1 cellular context compared by ENCODE assay signal in the genomic region with DNA sequence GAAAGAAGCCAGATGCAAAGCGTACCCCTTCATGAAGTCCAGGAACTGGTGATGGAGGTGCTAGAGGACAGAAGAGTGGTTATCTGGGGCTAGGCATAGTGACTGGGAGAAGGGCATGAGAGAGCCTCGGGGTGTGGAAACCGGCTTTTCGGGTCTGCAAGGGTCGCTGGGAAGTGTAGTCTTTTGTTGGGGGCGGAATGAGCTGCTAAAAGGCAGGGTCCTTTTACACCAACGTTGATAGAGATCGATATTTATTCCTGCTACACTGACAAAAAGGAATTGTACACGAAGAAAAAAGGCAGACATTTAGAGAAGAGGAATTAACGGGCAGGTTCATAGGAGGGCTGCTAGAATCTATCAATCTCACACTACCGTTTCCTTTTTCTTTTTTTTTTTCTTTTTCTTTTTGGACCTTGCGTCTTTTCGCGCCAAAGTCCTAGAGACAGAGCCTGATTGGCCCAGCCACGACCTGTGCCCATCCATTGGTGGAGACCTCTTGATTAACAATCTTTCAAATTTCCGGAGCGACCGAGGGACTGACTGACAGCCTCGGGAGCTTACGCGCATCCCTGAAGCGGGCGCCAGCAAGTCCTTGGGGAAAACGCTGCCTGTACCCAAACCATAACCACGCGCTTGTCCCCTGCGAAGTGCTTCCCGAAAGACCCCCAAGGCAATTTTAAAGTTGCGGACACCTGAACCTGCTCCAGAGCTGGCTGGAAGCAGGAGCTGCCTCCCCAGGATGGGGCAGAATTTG.
A peak's percentile ranks its signal among the peaks of the same experiment; 100 is the strongest.
TF ChIP-seq lines count a peak whose summit lies in the region.

No MANE protein-coding gene starts in this region.

TF ChIP-seq in K562, 482 proteins besides CTCF, POLR2A, EP300 and RAD21 (continued from another document):
- TF ChIP-seq, protein P1, sequence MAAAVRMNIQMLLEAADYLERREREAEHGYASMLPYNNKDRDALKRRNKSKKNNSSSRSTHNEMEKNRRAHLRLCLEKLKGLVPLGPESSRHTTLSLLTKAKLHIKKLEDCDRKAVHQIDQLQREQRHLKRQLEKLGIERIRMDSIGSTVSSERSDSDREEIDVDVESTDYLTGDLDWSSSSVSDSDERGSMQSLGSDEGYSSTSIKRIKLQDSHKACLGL (CRISPR knock-in tag; IDR thresholded peaks at IDR 0.05; ENCODE audit: borderline replicate concordance, poor library complexity, severe bottlenecking): no peak
- TF ChIP-seq NR2F6 (CRISPR knock-in tag; IDR thresholded peaks at IDR 0.05): no peak
- TF ChIP-seq, protein P2, sequence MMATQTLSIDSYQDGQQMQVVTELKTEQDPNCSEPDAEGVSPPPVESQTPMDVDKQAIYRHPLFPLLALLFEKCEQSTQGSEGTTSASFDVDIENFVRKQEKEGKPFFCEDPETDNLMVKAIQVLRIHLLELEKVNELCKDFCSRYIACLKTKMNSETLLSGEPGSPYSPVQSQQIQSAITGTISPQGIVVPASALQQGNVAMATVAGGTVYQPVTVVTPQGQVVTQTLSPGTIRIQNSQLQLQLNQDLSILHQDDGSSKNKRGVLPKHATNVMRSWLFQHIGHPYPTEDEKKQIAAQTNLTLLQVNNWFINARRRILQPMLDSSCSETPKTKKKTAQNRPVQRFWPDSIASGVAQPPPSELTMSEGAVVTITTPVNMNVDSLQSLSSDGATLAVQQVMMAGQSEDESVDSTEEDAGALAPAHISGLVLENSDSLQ (IDR thresholded peaks at IDR 0.05): peak; percentile 96
TF ChIP-seq in K562: peak in this region for 58.
